In the genomic region with DNA sequence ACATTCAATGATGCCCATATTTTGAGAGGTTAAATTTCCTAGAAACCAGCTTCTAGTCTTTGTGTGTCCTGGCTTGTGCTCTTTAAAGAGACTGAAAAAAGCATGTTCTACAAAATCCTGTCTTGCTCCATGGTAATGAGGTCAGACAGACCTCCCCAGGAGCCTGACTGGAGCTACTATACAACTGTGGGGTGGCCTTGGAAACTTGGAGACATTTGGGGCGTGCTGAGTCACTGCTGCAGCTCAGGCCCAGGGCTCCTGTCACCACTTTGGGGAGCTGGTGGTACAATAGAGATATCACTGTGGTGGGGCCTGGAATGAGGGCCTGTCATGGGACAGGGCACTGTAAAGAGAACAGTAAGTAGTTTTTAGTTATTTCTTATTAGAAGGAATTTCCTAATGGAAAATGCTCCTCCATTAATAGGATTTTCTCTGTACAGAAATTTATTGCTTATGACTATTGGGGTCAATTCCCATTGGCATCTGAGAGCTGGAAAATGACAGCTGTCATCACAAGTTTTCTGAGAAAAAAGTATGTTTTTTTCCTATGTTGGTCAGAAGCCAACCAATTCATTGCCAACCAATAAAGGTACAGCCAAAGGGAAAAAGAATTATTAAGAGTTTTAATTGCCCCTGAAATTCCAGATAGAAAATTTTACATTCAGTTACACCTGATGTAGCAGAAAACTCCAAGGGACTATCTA, we compare ENCODE assay signal across 1 cellular context.
TF ChIP-seq lines count a peak whose summit lies in the region.

No MANE protein-coding gene starts in this region.

TF ChIP-seq in HCT116, 20 proteins besides CTCF, POLR2A, EP300 and RAD21 (continued from another document):
- TF ChIP-seq, protein P1, sequence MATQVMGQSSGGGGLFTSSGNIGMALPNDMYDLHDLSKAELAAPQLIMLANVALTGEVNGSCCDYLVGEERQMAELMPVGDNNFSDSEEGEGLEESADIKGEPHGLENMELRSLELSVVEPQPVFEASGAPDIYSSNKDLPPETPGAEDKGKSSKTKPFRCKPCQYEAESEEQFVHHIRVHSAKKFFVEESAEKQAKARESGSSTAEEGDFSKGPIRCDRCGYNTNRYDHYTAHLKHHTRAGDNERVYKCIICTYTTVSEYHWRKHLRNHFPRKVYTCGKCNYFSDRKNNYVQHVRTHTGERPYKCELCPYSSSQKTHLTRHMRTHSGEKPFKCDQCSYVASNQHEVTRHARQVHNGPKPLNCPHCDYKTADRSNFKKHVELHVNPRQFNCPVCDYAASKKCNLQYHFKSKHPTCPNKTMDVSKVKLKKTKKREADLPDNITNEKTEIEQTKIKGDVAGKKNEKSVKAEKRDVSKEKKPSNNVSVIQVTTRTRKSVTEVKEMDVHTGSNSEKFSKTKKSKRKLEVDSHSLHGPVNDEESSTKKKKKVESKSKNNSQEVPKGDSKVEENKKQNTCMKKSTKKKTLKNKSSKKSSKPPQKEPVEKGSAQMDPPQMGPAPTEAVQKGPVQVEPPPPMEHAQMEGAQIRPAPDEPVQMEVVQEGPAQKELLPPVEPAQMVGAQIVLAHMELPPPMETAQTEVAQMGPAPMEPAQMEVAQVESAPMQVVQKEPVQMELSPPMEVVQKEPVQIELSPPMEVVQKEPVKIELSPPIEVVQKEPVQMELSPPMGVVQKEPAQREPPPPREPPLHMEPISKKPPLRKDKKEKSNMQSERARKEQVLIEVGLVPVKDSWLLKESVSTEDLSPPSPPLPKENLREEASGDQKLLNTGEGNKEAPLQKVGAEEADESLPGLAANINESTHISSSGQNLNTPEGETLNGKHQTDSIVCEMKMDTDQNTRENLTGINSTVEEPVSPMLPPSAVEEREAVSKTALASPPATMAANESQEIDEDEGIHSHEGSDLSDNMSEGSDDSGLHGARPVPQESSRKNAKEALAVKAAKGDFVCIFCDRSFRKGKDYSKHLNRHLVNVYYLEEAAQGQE (IDR thresholded peaks at IDR 0.05; ENCODE audit: low read depth), result no peak
- no peak for TF ChIP-seq EZH2phosphoT487 (IDR thresholded peaks at IDR 0.05; ENCODE audit: borderline replicate concordance)
- no peak for TF ChIP-seq EGR1 (IDR thresholded peaks at IDR 0.05; ENCODE audit: low read depth)
- TF ChIP-seq, protein P2, sequence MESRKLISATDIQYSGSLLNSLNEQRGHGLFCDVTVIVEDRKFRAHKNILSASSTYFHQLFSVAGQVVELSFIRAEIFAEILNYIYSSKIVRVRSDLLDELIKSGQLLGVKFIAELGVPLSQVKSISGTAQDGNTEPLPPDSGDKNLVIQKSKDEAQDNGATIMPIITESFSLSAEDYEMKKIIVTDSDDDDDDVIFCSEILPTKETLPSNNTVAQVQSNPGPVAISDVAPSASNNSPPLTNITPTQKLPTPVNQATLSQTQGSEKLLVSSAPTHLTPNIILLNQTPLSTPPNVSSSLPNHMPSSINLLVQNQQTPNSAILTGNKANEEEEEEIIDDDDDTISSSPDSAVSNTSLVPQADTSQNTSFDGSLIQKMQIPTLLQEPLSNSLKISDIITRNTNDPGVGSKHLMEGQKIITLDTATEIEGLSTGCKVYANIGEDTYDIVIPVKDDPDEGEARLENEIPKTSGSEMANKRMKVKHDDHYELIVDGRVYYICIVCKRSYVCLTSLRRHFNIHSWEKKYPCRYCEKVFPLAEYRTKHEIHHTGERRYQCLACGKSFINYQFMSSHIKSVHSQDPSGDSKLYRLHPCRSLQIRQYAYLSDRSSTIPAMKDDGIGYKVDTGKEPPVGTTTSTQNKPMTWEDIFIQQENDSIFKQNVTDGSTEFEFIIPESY (IDR thresholded peaks at IDR 0.05; ENCODE audit: extremely low read depth, insufficient replicate concordance, low read length), result no peak
- TF ChIP-seq SP1 (IDR thresholded peaks at IDR 0.05; ENCODE audit: low read depth), result no peak
- TF ChIP-seq, protein P3, sequence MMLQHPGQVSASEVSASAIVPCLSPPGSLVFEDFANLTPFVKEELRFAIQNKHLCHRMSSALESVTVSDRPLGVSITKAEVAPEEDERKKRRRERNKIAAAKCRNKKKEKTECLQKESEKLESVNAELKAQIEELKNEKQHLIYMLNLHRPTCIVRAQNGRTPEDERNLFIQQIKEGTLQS (IDR thresholded peaks at IDR 0.05), result no peak
- TF ChIP-seq TCF7L2 (IDR thresholded peaks at IDR 0.05; ENCODE audit: borderline replicate concordance, extremely low read depth, insufficient read depth, insufficient read length), result no peak
- TF ChIP-seq CEBPB (IDR thresholded peaks at IDR 0.05; ENCODE audit: low read depth), result no peak
- no peak for TF ChIP-seq JUND (IDR thresholded peaks at IDR 0.05)
- TF ChIP-seq CBX3 (IDR thresholded peaks at IDR 0.05; ENCODE audit: low read depth), result no peak
- TF ChIP-seq, protein P4, sequence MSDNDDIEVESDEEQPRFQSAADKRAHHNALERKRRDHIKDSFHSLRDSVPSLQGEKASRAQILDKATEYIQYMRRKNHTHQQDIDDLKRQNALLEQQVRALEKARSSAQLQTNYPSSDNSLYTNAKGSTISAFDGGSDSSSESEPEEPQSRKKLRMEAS (IDR thresholded peaks at IDR 0.05), result no peak
- no peak for TF ChIP-seq EZH2 (IDR thresholded peaks at IDR 0.05)
